12 cellular contexts compared by ENCODE assay signal in the genomic region with DNA sequence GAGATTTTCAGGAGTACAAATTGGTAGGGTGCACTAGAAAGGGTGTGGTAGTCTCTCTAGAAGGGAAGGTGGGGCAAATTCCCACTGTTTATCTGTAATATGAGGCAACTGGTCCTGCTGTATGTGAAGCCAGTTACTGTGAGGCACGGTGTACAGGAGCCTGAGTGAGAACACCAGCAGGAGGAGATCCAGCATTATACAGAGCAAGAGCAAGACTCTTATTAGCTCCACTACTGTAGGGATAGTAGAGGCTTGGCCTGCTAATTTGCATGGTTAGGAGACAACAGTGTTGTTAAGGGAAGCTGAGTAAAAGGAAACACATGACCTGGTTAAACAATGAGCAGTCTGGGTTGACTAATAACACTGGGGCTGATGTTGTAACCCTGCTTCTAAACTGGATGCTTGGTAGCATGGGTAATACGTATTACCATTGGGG.
DNase-seq lines count a peak whose midpoint lies in the region; ATAC-seq and TF ChIP-seq lines count a peak whose summit lies in the region.
"Had no signal": no experiment of that assay in that cellular context is flagged by ENCODE, and none has a peak within 500 bp of the region (broad histone marks: within the 10 kb centered on the region; RNA-seq: fewer than 3 reads in every experiment).

No MANE protein-coding gene starts in this region.

- H3K4me3 Mint-ChIP-seq in nephron, result no peak overlapping the region
- H3K4me3 Mint-ChIP-seq: activated CD8-positive, alpha-beta memory T cell treated with anti-CD3 and anti-CD28 coated beads, Interleukin-2, amount 10 ng/mL, durations not matched to agents 7 days and 5 days had no signal

- H3K4me3 ChIP-seq in stomach (no peak overlapping the region), dorsolateral prefrontal cortex (no peak overlapping the region)
- H3K4me3 ChIP-seq: body of pancreas, tibial artery had no signal

- H3K9me3 Mint-ChIP-seq in nephron, result peaks cover 25% of the 10 kb centered on the region

- H3K27ac Mint-ChIP-seq in nephron, result peak overlapping the region; percentile 14 to 88 (median 82)
- H3K27ac Mint-ChIP-seq: activated CD8-positive, alpha-beta memory T cell treated with anti-CD3 and anti-CD28 coated beads, Interleukin-2, amount 10 ng/mL, durations not matched to agents 7 days and 5 days had no signal

- no peaks in the 10 kb centered on the region for H3K9me3 ChIP-seq in stomach
- H3K9me3 ChIP-seq: body of pancreas, tibial artery had no signal

- no peaks in the 10 kb centered on the region for H3K27me3 ChIP-seq in stomach
- no peaks in the 10 kb centered on the region for H3K27me3 ChIP-seq in dorsolateral prefrontal cortex
- H3K27me3 ChIP-seq: body of pancreas, tibial artery had no signal

- H3K4me1 Mint-ChIP-seq in nephron, result no peaks in the 10 kb centered on the region
- H3K4me1 Mint-ChIP-seq: activated CD8-positive, alpha-beta memory T cell treated with anti-CD3 and anti-CD28 coated beads, Interleukin-2, amount 10 ng/mL, durations not matched to agents 7 days and 5 days had no signal

- no peak for TF ChIP-seq EP300 in stomach (IDR thresholded peaks at IDR 0.05)

- peak; percentile 69 for DNase-seq in ELR (ENCODE audit: low read depth)
- peak; percentile 29 for DNase-seq in HT1080 (ENCODE audit: low read depth)
- DNase-seq in epithelial cell of prostate (ENCODE audit: low read depth, low spot score), result peak; percentile 88
- DNase-seq in stomach, result no peak
- DNase-seq in dorsolateral prefrontal cortex, result no peak
- no peak for DNase-seq in middle frontal gyrus (ENCODE audit: extremely low spot score, low spot score)
- DNase-seq: activated CD8-positive, alpha-beta memory T cell treated with anti-CD3 and anti-CD28 coated beads, Interleukin-2, amount 10 ng/mL, durations not matched to agents 7 days and 5 days; stimulated activated CD4-positive, alpha-beta T cell treated with anti-CD3 and anti-CD28 coated beads, Interleukin-4, amount 100 ng/mL, for 24 hours; tibial artery had no signal

- H3K4me1 ChIP-seq in stomach, result peaks cover 0 to 9% (median 3%) of the 10 kb centered on the region in 4 donors
- H3K4me1 ChIP-seq: body of pancreas, tibial artery had no signal

- no peak for TF ChIP-seq POLR2A in stomach (IDR thresholded peaks at IDR 0.05)

- TF ChIP-seq CTCF in nephron (IDR thresholded peaks at IDR 0.05; ENCODE audit: unreplicated experiment in 3 of 3) (no peak), stomach (IDR thresholded peaks at IDR 0.05) (no peak), dorsolateral prefrontal cortex (IDR thresholded peaks at IDR 0.05 in 54 of 56, conservative IDR thresholded peaks at IDR 0.05 in 2 of 56; ENCODE audit: low read depth in 1 of 56, partially characterized antibody in 56 of 56) (no peak)

- no peak for ATAC-seq in activated CD4-positive, CD25-positive, alpha-beta regulatory T cell treated with anti-CD3 and anti-CD28 coated beads, Interleukin-2, amount 50 U/mL, for 24 hours
- ATAC-seq: activated CD8-positive, alpha-beta memory T cell treated with anti-CD3 and anti-CD28 coated beads, Interleukin-2, amount 10 ng/mL, durations not matched to agents 7 days and 5 days; body of pancreas had no signal

- intact Hi-C loops in stomach (cut with DNase I; ENCODE audit: low total_unique reads) (no loop called here), dorsolateral prefrontal cortex (cut with DNase I) (no loop called here)

- H3K27ac ChIP-seq in epithelial cell of prostate (peak overlapping the region; percentile 76), stomach (peak overlapping the region in 1 of 5 donors; percentile 33), dorsolateral prefrontal cortex (no peak overlapping the region)
- H3K27ac ChIP-seq: body of pancreas, tibial artery had no signal

- H3K36me3 ChIP-seq in stomach, result peaks cover 12 to 75% (median 63%) of the 10 kb centered on the region in 4 donors

- 60 to 84% (median 69%) methylated on average over 2 of the region's 2 CpGs for WGBS in stomach, 5 donors

- H3K27me3 Mint-ChIP-seq in nephron (ENCODE audit: low read depth), result no peaks in the 10 kb centered on the region
- H3K27me3 Mint-ChIP-seq: activated CD8-positive, alpha-beta memory T cell treated with anti-CD3 and anti-CD28 coated beads, Interleukin-2, amount 10 ng/mL, durations not matched to agents 7 days and 5 days had no signal

- peaks cover 88% of the 10 kb centered on the region for H3K36me3 Mint-ChIP-seq in nephron (ENCODE audit: low read depth)

Comparison
In these comparisons a context has a peak if more than half of its experiments do, and no peak if none do; other contexts are left out.
1. DNase-seq: peak in ELR (single experiment), HT1080 (single experiment) and epithelial cell of prostate (single experiment); none in stomach (single experiment), dorsolateral prefrontal cortex (0 of 10) and middle frontal gyrus (single experiment).